In the genomic region with DNA sequence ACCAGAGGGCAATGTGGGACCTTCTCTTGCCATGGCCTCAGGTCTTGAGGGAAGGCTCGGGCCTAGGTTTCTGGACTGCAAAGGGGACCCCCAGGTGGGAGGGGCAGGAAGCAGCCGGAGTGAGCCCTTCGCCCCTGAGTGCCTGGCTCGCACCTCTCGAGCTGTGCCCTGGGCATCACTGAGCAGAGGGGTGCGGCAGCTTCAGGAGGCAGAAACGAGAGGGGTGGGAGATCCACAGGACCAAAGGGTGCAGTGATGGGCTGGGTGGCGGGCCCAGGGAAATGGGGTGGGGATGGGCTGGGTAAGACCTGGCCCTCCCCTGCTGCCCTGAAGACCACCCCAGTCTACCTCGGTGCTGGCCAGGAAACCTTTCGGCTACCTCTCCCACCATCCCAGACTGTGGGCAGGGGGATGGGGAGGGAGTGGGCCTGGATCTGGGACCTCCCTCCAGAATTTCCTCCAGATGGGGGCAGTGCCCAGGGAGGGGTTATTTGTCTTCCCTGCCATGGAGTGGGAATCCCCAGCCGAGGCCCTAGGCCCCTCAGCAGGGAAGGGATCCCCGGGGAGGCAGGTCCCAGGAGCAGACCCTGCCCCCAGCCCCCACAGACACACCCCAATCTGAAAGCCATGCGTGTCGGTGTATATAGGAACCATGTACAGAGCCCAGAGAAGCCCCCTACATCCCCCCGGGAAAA, we compare ENCODE assay signal across 18 cellular contexts. TPM values are rescaled to one million over a fixed set of nuclear protein-coding genes. Genes with fewer than 3 reads are reported as not detected.
DNase-seq lines count a peak whose midpoint lies in the region; ATAC-seq and TF ChIP-seq lines count a peak whose summit lies in the region.
"Had no signal": no experiment of that assay in that cellular context is flagged by ENCODE, and none has a peak within 500 bp of the region (broad histone marks: within the 10 kb centered on the region; RNA-seq: fewer than 3 reads in every experiment).

No MANE protein-coding gene starts in this region.

- H3K4me3 Mint-ChIP-seq in brain = no peak overlapping the region
- no peak overlapping the region for H3K4me3 Mint-ChIP-seq in mesothelial cell of epicardium
- H3K4me3 Mint-ChIP-seq: CD8-positive, alpha-beta T cell had no signal

- H3K36me3 ChIP-seq in osteoblast (ENCODE audit: insufficient read depth, low read length) (peaks cover 24% of the 10 kb centered on the region), upper lobe of right lung (peaks cover 36% of the 10 kb centered on the region)

- H4K20me1 ChIP-seq in osteoblast (ENCODE audit: insufficient read depth, low read length) = no peaks in the 10 kb centered on the region

- H3K9me3 Mint-ChIP-seq in brain (no peaks in the 10 kb centered on the region), mesothelial cell of epicardium (no peaks in the 10 kb centered on the region)
- H3K9me3 Mint-ChIP-seq: CD8-positive, alpha-beta T cell had no signal

- H3K27me3 Mint-ChIP-seq in brain (no peaks in the 10 kb centered on the region), mesothelial cell of epicardium (ENCODE audit: low read depth) (no peaks in the 10 kb centered on the region)

- H3K27ac ChIP-seq in osteoblast (ENCODE audit: low read depth, low read length) (no peak overlapping the region), upper lobe of right lung (no peak overlapping the region)
- H3K27ac ChIP-seq: 22Rv1, Peyer's patch had no signal

- no peak overlapping the region for H3K4me3 ChIP-seq in osteoblast (ENCODE audit: insufficient read depth, low read length)
- H3K4me3 ChIP-seq in upper lobe of right lung = no peak overlapping the region
- H3K4me3 ChIP-seq: Peyer's patch had no signal

- H3K4me2 ChIP-seq in osteoblast (ENCODE audit: insufficient read depth, low read length) = no peak overlapping the region

- no peak for ATAC-seq in upper lobe of right lung
- no peak for ATAC-seq in GM21381 (IDR thresholded peaks at IDR 0.05; ENCODE audit: unreplicated experiment)

- H3K27ac Mint-ChIP-seq in brain = peak overlapping the region; percentile 82 to 92 (median 91)
- no peak overlapping the region for H3K27ac Mint-ChIP-seq in mesothelial cell of epicardium
- H3K27ac Mint-ChIP-seq: CD8-positive, alpha-beta T cell had no signal

- H3K27me3 ChIP-seq in osteoblast (ENCODE audit: insufficient read depth, low read length) (no peaks in the 10 kb centered on the region), upper lobe of right lung (no peaks in the 10 kb centered on the region)
- H3K27me3 ChIP-seq: Peyer's patch had no signal

- peaks cover 10% of the 10 kb centered on the region for H3K4me1 Mint-ChIP-seq in brain
- H3K4me1 Mint-ChIP-seq in mesothelial cell of epicardium = peaks cover 11% of the 10 kb centered on the region

- H3K4me1 ChIP-seq in osteoblast (ENCODE audit: insufficient read depth, low read length) = peaks cover 12% of the 10 kb centered on the region
- peaks cover 32% of the 10 kb centered on the region for H3K4me1 ChIP-seq in upper lobe of right lung

- H3K36me3 Mint-ChIP-seq in brain (peaks cover 70% of the 10 kb centered on the region), mesothelial cell of epicardium (peaks cover 63% of the 10 kb centered on the region)

- no peaks in the 10 kb centered on the region for H3K9me3 ChIP-seq in osteoblast (ENCODE audit: low read depth, low read length)
- H3K9me3 ChIP-seq in upper lobe of right lung = no peaks in the 10 kb centered on the region
- H3K9me3 ChIP-seq: Peyer's patch had no signal

- no peak for TF ChIP-seq CTCF in brain (conservative IDR thresholded peaks at IDR 0.05)
- no peak for TF ChIP-seq CTCF in osteoblast (IDR thresholded peaks at IDR 0.05; ENCODE audit: extremely low read depth, low read depth, low read length)
- no peak for TF ChIP-seq CTCF in upper lobe of right lung (IDR thresholded peaks at IDR 0.05)
- no peak for TF ChIP-seq CTCF in mesothelial cell of epicardium (IDR thresholded peaks at IDR 0.05; ENCODE audit: unreplicated experiment)

- H2AFZ ChIP-seq in osteoblast (ENCODE audit: low read length) = no peak overlapping the region

- peak; percentile 48 for DNase-seq in activated effector memory CD4-positive, alpha-beta T cell treated with anti-CD3 and anti-CD28 coated beads, Interleukin-2, amount 50 U/mL, for 16 hours
- DNase-seq in activated effector memory CD4-positive, alpha-beta T cell treated with Interleukin-2 at 50 U/mL for 16 hours = no peak
- DNase-seq in osteoblast (ENCODE audit: insufficient read length, low spot score, missing footprints) (peak; percentile 71), upper lobe of right lung (peak; percentile 55), cerebellum (ENCODE audit: low spot score) (no peak), mesothelial cell of epicardium (ENCODE audit: low spot score in 2 of 2, unreplicated experiment in 2 of 2) (no peak)
- DNase-seq: CD8-positive, alpha-beta T cell; DMS79 treated with DMSO at 0.1 percent for 48 hours; H9; KG1; NCI-H1436; NCI-H2029 treated with DMSO at 0.1 percent for 48 hours; NCI-H510A treated with DMSO at 0.1 percent for 48 hours had no signal

- intact Hi-C loops in upper lobe of right lung (cut with DNase I) = loop anchor here (5.0 to 10.0 kb wide), 2 partner anchors 68 to 155 kb away; no protein-coding TSS in a partner anchor

- no peaks in the 10 kb centered on the region for H3K79me2 ChIP-seq in osteoblast (ENCODE audit: insufficient read depth, low read length)

RNA-seq across cellular contexts. Expression of a gene that starts 21.3 kb away (rescaled TPM):
- not detected for polyA plus RNA-seq in brain (ENCODE audit: insufficient read depth, low read depth, low replicate concordance)
- total RNA-seq in osteoblast = under 0.01 TPM in 1 of 2 replicates, not detected in the other
- total RNA-seq in upper lobe of right lung = not detected
- total RNA-seq in cerebellum = not detected
- total RNA-seq in mesothelial cell of epicardium = 0.51 to 0.58 TPM (median 0.52 TPM) in 3 replicates
- total RNA-seq: CD8-positive, alpha-beta T cell; H9; Peyer's patch had no signal
- polyA plus RNA-seq: BJ had no signal

RNA-seq across cellular contexts. Expression of a gene that starts 43.3 kb away (rescaled TPM):
- polyA plus RNA-seq in brain (ENCODE audit: insufficient read depth, low read depth, low replicate concordance) = 61.4 TPM
- total RNA-seq in osteoblast = 13.4 and 18.9 TPM in 2 replicates
- total RNA-seq in upper lobe of right lung = 31.8 TPM
- 12.5 TPM for total RNA-seq in cerebellum
- 112 to 114 TPM (median 113 TPM) in 3 replicates for total RNA-seq in mesothelial cell of epicardium

Comparison
In these comparisons a context has a peak if more than half of its experiments do, and no peak if none do; other contexts are left out.
1. DNase-seq: peak in activated effector memory CD4-positive, alpha-beta T cell treated with anti-CD3 and anti-CD28 coated beads, Interleukin-2, amount 50 U/mL, for 16 hours (single experiment), osteoblast (single experiment) and upper lobe of right lung (single experiment); none in activated effector memory CD4-positive, alpha-beta T cell treated with Interleukin-2 at 50 U/mL for 16 hours (single experiment), cerebellum (single experiment) and mesothelial cell of epicardium (0 of 2).